In the genomic region with DNA sequence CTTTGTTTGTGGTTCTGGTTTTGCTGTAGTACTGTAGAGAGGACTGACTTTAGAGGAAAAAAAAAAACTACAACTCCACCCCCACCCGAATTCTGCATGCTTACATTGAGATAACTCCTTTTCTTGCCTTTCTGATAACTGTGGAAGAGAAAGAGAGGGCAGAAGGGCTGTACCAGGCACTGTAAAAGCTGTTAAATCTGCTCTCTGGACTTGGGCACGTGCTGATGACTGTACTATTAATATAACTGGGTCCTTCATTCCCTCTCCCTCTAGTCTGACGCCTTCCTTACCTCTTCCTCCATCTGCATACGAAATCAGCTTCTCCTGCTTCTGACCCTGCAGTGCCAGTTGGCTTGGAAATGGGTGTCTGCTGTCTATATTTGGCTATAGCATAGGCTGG, we compare ENCODE assay signal across 18 cellular contexts. TPM values are rescaled to one million over a fixed set of nuclear protein-coding genes. Genes with fewer than 3 reads are reported as not detected.
A peak's percentile ranks its signal among the peaks of the same experiment; 100 is the strongest.
DNase-seq lines count a peak whose midpoint lies in the region; ATAC-seq and TF ChIP-seq lines count a peak whose summit lies in the region.
"Had no signal": no experiment of that assay in that cellular context is flagged by ENCODE, and none has a peak within 500 bp of the region (broad histone marks: within the 10 kb centered on the region; RNA-seq: fewer than 3 reads in every experiment).

No MANE protein-coding gene starts in this region.

- no peak overlapping the region for H2AFZ ChIP-seq in ACC112 (ENCODE audit: low read length, unreplicated experiment)
- H2AFZ ChIP-seq: GM23248 had no signal

- H3K4me1 Mint-ChIP-seq in endothelial cell (ENCODE audit: unreplicated experiment) (peaks cover 53% of the 10 kb centered on the region), mesothelial cell of epicardium (peaks cover 45% of the 10 kb centered on the region)

- H3K4me3 ChIP-seq in ACC112 (ENCODE audit: low read depth, low read length) (no peak overlapping the region), RWPE2 (ENCODE audit: severe bottlenecking) (no peak overlapping the region)
- H3K4me3 ChIP-seq: GM23248 had no signal

- H3K36me3 ChIP-seq in ACC112 (ENCODE audit: insufficient read depth, low read length) (no peaks in the 10 kb centered on the region), RWPE2 (ENCODE audit: low read depth) (peaks cover 20% of the 10 kb centered on the region)

- no peaks in the 10 kb centered on the region for H3K27me3 ChIP-seq in ACC112 (ENCODE audit: insufficient read depth, low read length)
- H3K27me3 ChIP-seq in RWPE2 (ENCODE audit: insufficient read depth, poor library complexity, severe bottlenecking) = no peaks in the 10 kb centered on the region

- H3K4me1 ChIP-seq in ACC112 (ENCODE audit: control insufficient read depth, insufficient read depth, low read length, unreplicated experiment) (peaks cover 42% of the 10 kb centered on the region), RWPE2 (ENCODE audit: insufficient read depth, poor library complexity, severe bottlenecking) (peaks cover 56% of the 10 kb centered on the region)

- 0 out of 2 replicates have a peak overlapping the region, but pooled peaks have one; percentile 97 for H3K27ac ChIP-seq in ACC112 (ENCODE audit: low read depth, low read length)
- peak overlapping the region; percentile 90 for H3K27ac ChIP-seq in RWPE2 (ENCODE audit: poor library complexity, severe bottlenecking)
- H3K27ac ChIP-seq: GM23248, KMS-11 had no signal

- DNase-seq in RWPE2 (ENCODE audit: low spot score) (no peak), endothelial cell (ENCODE audit: low spot score) (no peak), mesothelial cell of epicardium (ENCODE audit: low spot score in 2 of 2, unreplicated experiment in 2 of 2) (no peak), CD1c-positive myeloid dendritic cell (ENCODE audit: extremely low spot score) (no peak), occipital lobe (lab: John Stamatoyannopoulos, UW) (no peak)
- DNase-seq: ACHN; effector CD4-positive, alpha-beta T cell; GM23248; NCI-H146; NCI-H510A; retina; stimulated activated CD4-positive, alpha-beta T cell treated with anti-CD3 and anti-CD28 coated beads, Interleukin-4, amount 100 ng/mL, for 1 hour had no signal

- H3K27ac Mint-ChIP-seq in endothelial cell (ENCODE audit: unreplicated experiment) (peak overlapping the region; percentile 100), mesothelial cell of epicardium (peak overlapping the region; percentile 1)
- H3K27ac Mint-ChIP-seq: activated T-helper 1 cell treated with anti-CD3 and anti-CD28 coated beads, Interleukin-12 subunit alpha, Interleukin-12 subunit beta, Interleukin-2, Interleukin-4 antibody, amounts not matched to agents 30 ng/mL and 10 ng/mL and 1 ng/mL, durations not matched to agents 14 hours and 24 hours and 36 hours had no signal

- no peak for ATAC-seq in RWPE2 (ENCODE audit: low read depth)
- ATAC-seq in HG03097 (IDR thresholded peaks at IDR 0.05; ENCODE audit: low FRiP score, unreplicated experiment) = no peak
- no peak for ATAC-seq in HG02973 (IDR thresholded peaks at IDR 0.05; ENCODE audit: unreplicated experiment)
- ATAC-seq: natural killer cell treated with Interleukin-12 subunit alpha and Interleukin-12 subunit beta and Interleukin-15 and Interleukin-18, amount 100 ng/mL, for 72 hours had no signal

- peaks cover 8% of the 10 kb centered on the region for H3K36me3 Mint-ChIP-seq in endothelial cell (ENCODE audit: low read depth, unreplicated experiment)
- H3K36me3 Mint-ChIP-seq in mesothelial cell of epicardium = no peaks in the 10 kb centered on the region
- H3K36me3 Mint-ChIP-seq: natural killer cell treated with Interleukin-12 subunit alpha and Interleukin-12 subunit beta and Interleukin-15 and Interleukin-18, amount 100 ng/mL, for 72 hours had no signal

- H3K27me3 Mint-ChIP-seq in endothelial cell (ENCODE audit: unreplicated experiment) = peaks cover 5% of the 10 kb centered on the region
- no peaks in the 10 kb centered on the region for H3K27me3 Mint-ChIP-seq in mesothelial cell of epicardium (ENCODE audit: low read depth)
- H3K27me3 Mint-ChIP-seq: natural killer cell treated with Interleukin-12 subunit alpha and Interleukin-12 subunit beta and Interleukin-15 and Interleukin-18, amount 100 ng/mL, for 72 hours had no signal

- no peaks in the 10 kb centered on the region for H3K9me3 ChIP-seq in RWPE2 (ENCODE audit: severe bottlenecking)

- peaks cover 41% of the 10 kb centered on the region for H3K79me2 ChIP-seq in ACC112 (ENCODE audit: control insufficient read depth, insufficient read depth, low read length, unreplicated experiment)

- no peak for TF ChIP-seq CTCF in RWPE2 (IDR thresholded peaks at IDR 0.05; ENCODE audit: poor library complexity, severe bottlenecking)
- no peak for TF ChIP-seq CTCF in endothelial cell (IDR thresholded peaks at IDR 0.05; ENCODE audit: unreplicated experiment)
- TF ChIP-seq CTCF in mesothelial cell of epicardium (IDR thresholded peaks at IDR 0.05; ENCODE audit: unreplicated experiment) = no peak

- H3K9me3 Mint-ChIP-seq in endothelial cell (ENCODE audit: unreplicated experiment) = no peaks in the 10 kb centered on the region
- no peaks in the 10 kb centered on the region for H3K9me3 Mint-ChIP-seq in mesothelial cell of epicardium
- H3K9me3 Mint-ChIP-seq: activated T-helper 1 cell treated with anti-CD3 and anti-CD28 coated beads, Interleukin-12 subunit alpha, Interleukin-12 subunit beta, Interleukin-2, Interleukin-4 antibody, amounts not matched to agents 30 ng/mL and 10 ng/mL and 1 ng/mL, durations not matched to agents 14 hours and 24 hours and 36 hours; natural killer cell treated with Interleukin-12 subunit alpha and Interleukin-12 subunit beta and Interleukin-15 and Interleukin-18, amount 100 ng/mL, for 72 hours had no signal

- no peak overlapping the region for H3K4me3 Mint-ChIP-seq in endothelial cell (ENCODE audit: unreplicated experiment)
- no peak overlapping the region for H3K4me3 Mint-ChIP-seq in mesothelial cell of epicardium
- H3K4me3 Mint-ChIP-seq: activated T-helper 1 cell treated with anti-CD3 and anti-CD28 coated beads, Interleukin-12 subunit alpha, Interleukin-12 subunit beta, Interleukin-2, Interleukin-4 antibody, amounts not matched to agents 30 ng/mL and 10 ng/mL and 1 ng/mL, durations not matched to agents 14 hours and 24 hours and 36 hours; natural killer cell treated with Interleukin-12 subunit alpha and Interleukin-12 subunit beta and Interleukin-15 and Interleukin-18, amount 100 ng/mL, for 72 hours had no signal

RNA-seq across cellular contexts. Expression of a gene that starts 15.0 kb away (rescaled TPM):
- total RNA-seq in endothelial cell (ENCODE audit: unreplicated experiment) = 36.2 TPM
- total RNA-seq in mesothelial cell of epicardium = 38.9 to 42.6 TPM (median 40.8 TPM) in 3 replicates
- 32.4 TPM for total RNA-seq in occipital lobe

RNA-seq across cellular contexts. Expression of a gene that starts 38.7 kb away (rescaled TPM):
- total RNA-seq in endothelial cell (ENCODE audit: unreplicated experiment) (13.8 TPM), mesothelial cell of epicardium (25.9 to 27.6 TPM (median 26.7 TPM) in 3 replicates), occipital lobe (3.0 TPM)

RNA-seq across cellular contexts. Expression of a gene that starts 49.4 kb away (rescaled TPM):
- 2.9 TPM for total RNA-seq in endothelial cell (ENCODE audit: unreplicated experiment)
- total RNA-seq in mesothelial cell of epicardium = 10.6 to 11.4 TPM (median 11.2 TPM) in 3 replicates
- 2.5 TPM for total RNA-seq in occipital lobe
